In the genomic region with DNA sequence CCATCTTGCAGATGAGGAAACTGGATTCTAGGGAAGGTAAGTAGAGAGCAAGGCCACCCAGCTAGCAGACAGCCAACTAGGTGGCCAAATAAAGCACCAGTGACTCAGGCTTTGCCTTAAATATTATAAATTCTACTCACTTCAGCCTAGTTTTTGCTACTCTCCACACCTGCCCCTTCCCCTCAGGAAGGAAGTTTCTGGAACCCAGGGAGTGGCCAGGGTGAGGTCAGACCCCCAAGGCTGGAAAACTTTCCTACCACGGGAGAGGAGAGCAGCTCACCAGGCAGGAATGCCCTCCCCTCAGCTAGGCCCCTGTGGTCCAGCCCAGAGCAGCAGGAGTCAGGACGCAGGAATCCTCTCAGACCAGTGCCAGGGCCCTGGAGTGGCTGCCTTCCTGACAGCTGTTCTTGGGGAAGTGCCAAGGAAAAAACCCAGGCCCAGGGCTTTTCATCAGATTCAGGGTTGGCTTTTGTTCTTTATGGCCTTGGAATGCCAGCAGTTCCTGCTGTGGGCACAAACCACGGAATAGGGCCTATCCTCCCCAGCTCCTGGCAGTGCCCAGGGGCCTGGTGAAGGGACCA, we compare ENCODE assay signal across 9 cellular contexts. TPM values are rescaled to one million over a fixed set of nuclear protein-coding genes. Genes with fewer than 3 reads are reported as not detected.
DNase-seq lines count a peak whose midpoint lies in the region; FAIRE-seq and TF ChIP-seq lines count a peak whose summit lies in the region.
"Had no signal": no experiment of that assay in that cellular context is flagged by ENCODE, and none has a peak within 500 bp of the region (broad histone marks: within the 10 kb centered on the region; RNA-seq: fewer than 3 reads in every experiment).

No MANE protein-coding gene starts in this region.

- DNase-seq in AG20443 (ENCODE audit: low spot score) (peak; percentile 88), RCC 7860 (ENCODE audit: low spot score) (peak; percentile 98), fibroblast of peridontal ligament (ENCODE audit: extremely low read depth) (peak; percentile 82), osteoblast (ENCODE audit: insufficient read length, low spot score, missing footprints) (peak; percentile 92), H7 (no peak), germinal center (ENCODE audit: low spot score) (no peak), NCI-H1092 (lab: John Stamatoyannopoulos, UW) (no peak)
- DNase-seq in effector CD8-positive, alpha-beta T cell (lab: John Stamatoyannopoulos, UW): no peak

- no peaks in the 10 kb centered on the region for H4K20me1 ChIP-seq in osteoblast (ENCODE audit: insufficient read depth, low read length)

- H3K4me2 ChIP-seq in osteoblast (ENCODE audit: insufficient read depth, low read length): peak overlapping the region; percentile 58

- H3K4me1 ChIP-seq in osteoblast (ENCODE audit: insufficient read depth, low read length): peaks cover 40% of the 10 kb centered on the region

- H3K4me3 ChIP-seq in osteoblast (ENCODE audit: insufficient read depth, low read length): no peak overlapping the region
- H3K4me3 ChIP-seq in H7 (ENCODE audit: insufficient read depth, low read depth, low read length): no peak overlapping the region

- H3K36me3 ChIP-seq in osteoblast (ENCODE audit: insufficient read depth, low read length): no peaks in the 10 kb centered on the region
- no peaks in the 10 kb centered on the region for H3K36me3 ChIP-seq in H7 (replicated peaks; ENCODE audit: control insufficient read depth, insufficient read depth, low read length)

- no peak overlapping the region for H2AFZ ChIP-seq in osteoblast (ENCODE audit: low read length)

- H3K27me3 ChIP-seq in osteoblast (ENCODE audit: insufficient read depth, low read length) (peaks cover 4% of the 10 kb centered on the region), H7 (ENCODE audit: control insufficient read depth, insufficient read depth, low read length) (peaks cover 31% of the 10 kb centered on the region)

- no peaks in the 10 kb centered on the region for H3K79me2 ChIP-seq in osteoblast (ENCODE audit: insufficient read depth, low read length)

- H3K9me3 ChIP-seq in osteoblast (ENCODE audit: low read depth, low read length): no peaks in the 10 kb centered on the region

- H3K27ac ChIP-seq in osteoblast (ENCODE audit: low read depth, low read length): peak overlapping the region; percentile 92
- H3K27ac ChIP-seq: VCaP had no signal

- peak; percentile 99 for FAIRE-seq in RCC 7860 (lab: Jason Lieb, UNC)

- TF ChIP-seq CTCF in osteoblast (IDR thresholded peaks at IDR 0.05; ENCODE audit: extremely low read depth, low read depth, low read length): no peak

RNA-seq across cellular contexts. Expression of a gene that starts 5.1 kb away (rescaled TPM):
- total RNA-seq in osteoblast: 1.8 and 2.9 TPM in 2 replicates
- not detected in 2 replicates for total RNA-seq in H7 (2014; rRNA removed; shearing (Covaris generic))

Comparison
In these comparisons a context has a peak if more than half of its experiments do, and no peak if none do; other contexts are left out.
1. DNase-seq: peak in AG20443 (single experiment), RCC 7860 (single experiment), fibroblast of peridontal ligament (single experiment) and osteoblast (single experiment); none in H7 (single experiment), germinal center (single experiment), effector CD8-positive, alpha-beta T cell (single experiment) and NCI-H1092 (single experiment).